ENCODE assay signal across 1 cellular context in genomic region chr19:13881231-13881691, GRCh38.
TF ChIP-seq lines count a peak whose summit lies in the region.

No MANE protein-coding gene starts in this region.

TF ChIP-seq in GM23338, 12 proteins besides CTCF, POLR2A, EP300 and RAD21 (continued from another document):
- TF ChIP-seq REST (IDR thresholded peaks at IDR 0.05; ENCODE audit: unreplicated experiment) (no peak), ZNF462 (CRISPR knock-in tag; IDR thresholded peaks at IDR 0.05) (no peak), ZNF114 (CRISPR knock-in tag; IDR thresholded peaks at IDR 0.05) (no peak), NANOG (IDR thresholded peaks at IDR 0.05; ENCODE audit: borderline replicate concordance) (no peak), EZH2 (IDR thresholded peaks at IDR 0.05; ENCODE audit: low read depth, unreplicated experiment) (no peak), CREB1 (CRISPR knock-in tag; IDR thresholded peaks at IDR 0.05; ENCODE audit: low read depth) (no peak)
